ENCODE assay signal across 8 cellular contexts in genomic region chr7:121432486-121432885, GRCh38. TPM values are rescaled to one million over a fixed set of nuclear protein-coding genes. Genes with fewer than 3 reads are reported as not detected.
DNase-seq lines count a peak whose midpoint lies in the region; ATAC-seq and TF ChIP-seq lines count a peak whose summit lies in the region.
"Not testable (repeated sequence)": the region's sequence is repeated elsewhere in the genome, so short reads cannot be mapped to it uniquely, and the experiment has no call there.

No MANE protein-coding gene starts in this region.

- ATAC-seq in GM18520 (IDR thresholded peaks at IDR 0.05; ENCODE audit: unreplicated experiment) (peak; percentile 64), GM19351 (IDR thresholded peaks at IDR 0.05; ENCODE audit: unreplicated experiment) (peak; percentile 70), GM21515 (IDR thresholded peaks at IDR 0.05; ENCODE audit: unreplicated experiment) (peak; percentile 60), HG02623 (IDR thresholded peaks at IDR 0.05; ENCODE audit: unreplicated experiment) (peak; percentile 64), HG03039 (IDR thresholded peaks at IDR 0.05; ENCODE audit: unreplicated experiment) (peak; percentile 58), HG03280 (IDR thresholded peaks at IDR 0.05; ENCODE audit: unreplicated experiment) (peak; percentile 54), HG03565 (IDR thresholded peaks at IDR 0.05; ENCODE audit: unreplicated experiment) (peak; percentile 71)

- peaks cover 39% of the 10 kb centered on the region for H3K4me1 ChIP-seq in Caco-2

- H3K9me3 Mint-ChIP-seq in Caco-2 (ENCODE audit: unreplicated experiment), result not testable (repeated sequence)

- TF ChIP-seq CTCF in Caco-2 (IDR thresholded peaks at IDR 0.05; ENCODE audit: insufficient read depth in 1 of 2, low read depth in 1 of 2, low read length in 1 of 2, severe bottlenecking in 1 of 2, unreplicated experiment in 1 of 2), result not testable (repeated sequence)

- not testable (repeated sequence) for DNase-seq in Caco-2

- not testable (repeated sequence) for H3K4me3 Mint-ChIP-seq in Caco-2 (ENCODE audit: unreplicated experiment)

- not testable (repeated sequence) for H3K27me3 ChIP-seq in Caco-2 (replicated peaks; ENCODE audit: control insufficient read depth, insufficient read depth, low read length)

- not testable (repeated sequence) for H3K9me3 ChIP-seq in Caco-2

- H3K4me3 ChIP-seq in Caco-2 (ENCODE audit: low read depth, low read length), result not testable (repeated sequence)

- H3K4me1 Mint-ChIP-seq in Caco-2 (ENCODE audit: low read depth, unreplicated experiment), result peaks cover 13% of the 10 kb centered on the region

- not testable (repeated sequence) for BruUV-seq in Caco-2 (replicated peaks; lab: Mats Ljungman, UMichigan)

- CTCF ChIA-PET in Caco-2 (lab: Charles Lee), result not testable (repeated sequence)

- not testable (repeated sequence) for H3K36me3 Mint-ChIP-seq in Caco-2 (ENCODE audit: insufficient read depth, unreplicated experiment)

- intact Hi-C loops in Caco-2 (cut with micrococcal nuclease; ENCODE audit: unreplicated experiment), result not testable (repeated sequence)

- H3K27me3 Mint-ChIP-seq in Caco-2 (ENCODE audit: insufficient read depth, unreplicated experiment), result not testable (repeated sequence)

- H3K36me3 ChIP-seq in Caco-2 (ENCODE audit: control insufficient read depth, insufficient read depth, low read length), result not testable (repeated sequence)

- POLR2A ChIA-PET in Caco-2 (lab: Charles Lee), result interaction anchor here (0.7 kb wide), 1 partner anchor 11 kb away, joined by 9 read pairs; no protein-coding TSS in a partner anchor

- peak overlapping the region; percentile 13 for H3K27ac Mint-ChIP-seq in Caco-2 (ENCODE audit: unreplicated experiment)

RNA-seq across cellular contexts. Expression of gene FAM3C, which starts 36.4 kb away (rescaled TPM):
- 40.2 and 40.5 TPM in 2 replicates for total RNA-seq in Caco-2 (2022)
